21 cellular contexts compared by ENCODE assay signal in the genomic region with DNA sequence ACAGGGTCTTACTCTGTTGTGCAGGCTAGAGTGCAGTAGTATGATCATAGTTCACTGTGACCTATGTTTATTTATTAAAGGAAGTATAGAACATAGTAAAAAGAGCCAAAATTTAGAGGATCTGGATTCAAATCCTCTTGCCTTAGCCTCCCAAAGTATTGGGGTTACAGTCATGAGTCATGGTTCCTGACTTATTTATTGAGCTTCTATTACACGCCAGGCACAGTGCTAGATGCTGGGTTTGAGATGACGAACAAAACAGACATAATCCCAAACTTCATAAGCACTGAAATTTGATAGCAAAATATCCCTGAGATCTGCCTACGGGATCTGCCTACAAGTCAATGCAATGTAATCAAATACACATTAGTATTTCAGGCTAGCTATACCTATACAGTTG.
"Had no signal": no experiment of that assay in that cellular context is flagged by ENCODE, and none has a peak within 500 bp of the region (broad histone marks: within the 10 kb centered on the region; RNA-seq: fewer than 3 reads in every experiment).

No MANE protein-coding gene starts in this region.

- DNase-seq: effector memory CD8-positive, alpha-beta T cell; esophagus squamous epithelium; foreskin fibroblast; glutamatergic neuron; islet precursor cell; mucosa of descending colon; naive thymus-derived CD8-positive, alpha-beta T cell; sigmoid colon; stimulated activated CD4-positive, alpha-beta T cell treated with anti-CD3 and anti-CD28 coated beads, Interleukin-2, amount 100 ng/mL, for 24 hours; stimulated activated CD4-positive, alpha-beta T cell treated with anti-CD3 and anti-CD28 coated beads, Interleukin-4, amount 100 ng/mL, for 4 hours; stimulated activated naive B cell treated with anti-CD40 and anti-IgM and Interleukin-4, amounts not matched to agents 10 μg/mL and 1 μg/mL and 100 μg/mL, for 72 hours; stomach; substantia nigra; trophoblast cell had no signal

- H3K9me3 Mint-ChIP-seq: effector memory CD8-positive, alpha-beta T cell; naive thymus-derived CD8-positive, alpha-beta T cell; stimulated activated naive B cell treated with anti-CD40 and anti-IgM and Interleukin-4, amounts not matched to agents 10 μg/mL and 1 μg/mL and 100 μg/mL, for 72 hours had no signal

- H3K36me3 ChIP-seq: esophagus squamous epithelium, gastroesophageal sphincter, neutrophil, right atrium auricular region, sigmoid colon, stomach, thoracic aorta had no signal

- H3K4me3 Mint-ChIP-seq: effector memory CD8-positive, alpha-beta T cell; stimulated activated naive B cell treated with anti-CD40 and anti-IgM and Interleukin-4, amounts not matched to agents 10 μg/mL and 1 μg/mL and 100 μg/mL, for 72 hours had no signal

- H3K36me3 Mint-ChIP-seq: naive thymus-derived CD8-positive, alpha-beta T cell had no signal

- H3K27ac Mint-ChIP-seq: effector memory CD8-positive, alpha-beta T cell; naive thymus-derived CD8-positive, alpha-beta T cell; stimulated activated naive B cell treated with anti-CD40 and anti-IgM and Interleukin-4, amounts not matched to agents 10 μg/mL and 1 μg/mL and 100 μg/mL, for 72 hours had no signal

- H3K27me3 ChIP-seq: esophagus squamous epithelium, gastroesophageal sphincter, neutrophil, right atrium auricular region, sigmoid colon, stomach had no signal

- H3K4me3 ChIP-seq: coronary artery, esophagus squamous epithelium, gastroesophageal sphincter, mucosa of descending colon, right atrium auricular region, sigmoid colon, skin epidermis, stomach, thoracic aorta had no signal

- ATAC-seq: effector memory CD8-positive, alpha-beta T cell; gastroesophageal sphincter; left lobe of liver; mucosa of descending colon; naive thymus-derived CD8-positive, alpha-beta T cell; stimulated activated naive B cell treated with anti-CD40 and anti-IgM and Interleukin-4, amounts not matched to agents 10 μg/mL and 1 μg/mL and 100 μg/mL, for 72 hours had no signal

- H3K9me3 ChIP-seq: esophagus squamous epithelium, gastroesophageal sphincter, mucosa of descending colon, neutrophil, right atrium auricular region, sigmoid colon, stomach, thoracic aorta had no signal

- H3K27me3 Mint-ChIP-seq: effector memory CD8-positive, alpha-beta T cell; naive thymus-derived CD8-positive, alpha-beta T cell; stimulated activated naive B cell treated with anti-CD40 and anti-IgM and Interleukin-4, amounts not matched to agents 10 μg/mL and 1 μg/mL and 100 μg/mL, for 72 hours had no signal

- H3K27ac ChIP-seq: coronary artery, esophagus squamous epithelium, gastroesophageal sphincter, neutrophil, right atrium auricular region, sigmoid colon, skin epidermis, stomach, thoracic aorta had no signal
